In genomic region chr3:194259982-194260856, GRCh38 we compare ENCODE assay signal across 1 cellular context.
TF ChIP-seq lines count a peak whose summit lies in the region.

No MANE protein-coding gene starts in this region.

TF ChIP-seq in K562, 482 proteins besides CTCF, POLR2A, EP300 and RAD21 (continued from another document and continues in another):
- peak; percentile 81 for TF ChIP-seq MGA (IDR thresholded peaks at IDR 0.05)
- no peak for TF ChIP-seq NBN (IDR thresholded peaks at IDR 0.05; ENCODE audit: low read depth)
- no peak for TF ChIP-seq MYNN (IDR thresholded peaks at IDR 0.05)
- TF ChIP-seq MYNN (CRISPR knock-in tag; IDR thresholded peaks at IDR 0.05), result no peak
- peak; percentile 51; the same call in 1 of the 2 replicates for TF ChIP-seq ZNF589 (CRISPR knock-in tag; IDR thresholded peaks at IDR 0.05; ENCODE audit: low read depth)
- no peak for TF ChIP-seq ZFX (CRISPR knock-in tag; IDR thresholded peaks at IDR 0.05)
- no peak for TF ChIP-seq KLF13 (tag; IDR thresholded peaks at IDR 0.05; ENCODE audit: borderline replicate concordance, low read depth)
- TF ChIP-seq VEZF1 (CRISPR knock-in tag; IDR thresholded peaks at IDR 0.05), result peak; percentile 53; the same call in 1 of the 2 replicates
- no peak for TF ChIP-seq RBM34 (IDR thresholded peaks at IDR 0.05; ENCODE audit: borderline replicate concordance, insufficient read depth, low read length)
- no peak for TF ChIP-seq ZNF324 (CRISPR knock-in tag; IDR thresholded peaks at IDR 0.05)
- TF ChIP-seq FOXA1 (IDR thresholded peaks at IDR 0.05; ENCODE audit: borderline replicate concordance), result no peak
- TF ChIP-seq DMBX1 (CRISPR knock-in tag; IDR thresholded peaks at IDR 0.05; ENCODE audit: borderline replicate concordance), result peak; percentile 49; the same call in 1 of the 2 replicates
- TF ChIP-seq HDAC8 (tag; IDR thresholded peaks at IDR 0.05), result no peak
- no peak for TF ChIP-seq HNRNPUL1 (IDR thresholded peaks at IDR 0.05; ENCODE audit: low read length)
- TF ChIP-seq HDAC1 (IDR thresholded peaks at IDR 0.05), result no peak
- no peak for TF ChIP-seq BCLAF1 (IDR thresholded peaks at IDR 0.05; ENCODE audit: borderline replicate concordance in 1 of 2, control insufficient read depth in 1 of 2, low read depth in 2 of 2, low read length in 1 of 2)
- no peak for TF ChIP-seq ATF3 (IDR thresholded peaks at IDR 0.05)
- no peak for TF ChIP-seq ATF3 (CRISPR knock-in tag; conservative IDR thresholded peaks at IDR 0.05)
- TF ChIP-seq MXI1 (IDR thresholded peaks at IDR 0.05; ENCODE audit: low read depth, low read length), result no peak
- no peak for TF ChIP-seq ZNF384 (IDR thresholded peaks at IDR 0.05; ENCODE audit: low read depth, low read length)
- no peak for TF ChIP-seq ATF1 (CRISPR knock-in tag; IDR thresholded peaks at IDR 0.05)
- TF ChIP-seq ATF1 (tag; IDR thresholded peaks at IDR 0.05), result no peak
- no peak for TF ChIP-seq TBP (optimal IDR thresholded peaks at IDR 0.05; ENCODE audit: low read depth, low read length)
- TF ChIP-seq NCOR1 (IDR thresholded peaks at IDR 0.05), result no peak
- TF ChIP-seq TSC22D4 (tag; IDR thresholded peaks at IDR 0.05), result no peak
- TF ChIP-seq MAX (CRISPR knock-in tag; IDR thresholded peaks at IDR 0.05), result no peak
- TF ChIP-seq CREM (IDR thresholded peaks at IDR 0.05; ENCODE audit: low read depth), result no peak
- no peak for TF ChIP-seq GMEB1 (CRISPR knock-in tag; IDR thresholded peaks at IDR 0.05)
- no peak for TF ChIP-seq NR2C2 (CRISPR knock-in tag; IDR thresholded peaks at IDR 0.05)
- no peak for TF ChIP-seq NR2C2 (tag; IDR thresholded peaks at IDR 0.05)
- TF ChIP-seq ZNF395 (CRISPR knock-in tag; IDR thresholded peaks at IDR 0.05), result no peak
- no peak for TF ChIP-seq STAT6 (CRISPR knock-in tag; IDR thresholded peaks at IDR 0.05)
- no peak for TF ChIP-seq KAT2B (IDR thresholded peaks at IDR 0.05; ENCODE audit: low read depth, low read length)
- no peak for TF ChIP-seq CAMTA2 (CRISPR knock-in tag; conservative IDR thresholded peaks at IDR 0.05)
